ENCODE assay signal across 6 cellular contexts in the genomic region with DNA sequence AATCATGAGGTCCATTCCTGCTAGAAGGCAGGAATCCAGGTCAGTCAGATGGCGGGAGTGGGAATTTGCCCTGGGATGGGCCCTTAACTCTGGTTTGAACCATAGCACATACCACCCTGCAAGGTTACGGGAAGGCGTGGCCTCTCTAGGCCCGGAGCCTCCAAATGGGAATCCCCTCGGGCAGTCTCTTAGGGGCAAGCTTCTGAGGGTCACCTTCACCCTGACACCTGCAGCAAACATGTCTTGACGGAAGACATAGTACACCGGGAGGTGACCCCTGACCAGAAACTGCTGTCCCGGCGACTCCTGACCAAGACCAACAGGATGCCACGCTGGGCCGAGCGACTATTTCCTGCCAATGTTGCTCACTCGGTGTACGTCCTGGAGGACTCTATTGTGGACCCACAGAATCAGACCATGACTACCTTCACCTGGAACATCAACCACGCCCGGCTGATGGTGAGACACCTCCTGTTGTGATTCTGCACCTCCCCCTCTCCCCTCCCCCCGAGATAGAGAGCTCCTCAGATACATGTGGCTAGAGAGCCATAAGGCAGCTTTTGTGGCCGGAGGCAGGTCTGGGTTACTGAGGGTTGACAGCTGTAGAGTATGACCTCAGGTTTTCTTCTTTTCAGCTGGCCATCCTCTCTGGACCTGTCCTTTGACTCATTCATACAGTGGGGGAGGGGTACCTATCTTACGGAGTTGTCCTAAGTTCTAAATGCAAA. TPM values are rescaled to one million over a fixed set of nuclear protein-coding genes. Genes with fewer than 3 reads are reported as not detected.
DNase-seq lines count a peak whose midpoint lies in the region; ATAC-seq and TF ChIP-seq lines count a peak whose summit lies in the region.

No MANE protein-coding gene starts in this region.

- no peak overlapping the region for H2AFZ ChIP-seq in neural cell (ENCODE audit: low read depth, low read length)

- H3F3A ChIP-seq in neural cell (ENCODE audit: insufficient read depth, low read length, poor library complexity, severe bottlenecking), result no peaks in the 10 kb centered on the region

- no peaks in the 10 kb centered on the region for H3K9me2 ChIP-seq in neural cell (ENCODE audit: insufficient read depth, low read length)

- no peak for TF ChIP-seq EP300 in neural cell (conservative IDR thresholded peaks at IDR 0.05; ENCODE audit: poor library complexity, severe bottlenecking)

- H3K9me3 ChIP-seq in neural cell (ENCODE audit: low read length), result no peaks in the 10 kb centered on the region

- peaks cover 16% of the 10 kb centered on the region for H3K79me2 ChIP-seq in neural cell (replicated peaks; ENCODE audit: insufficient read depth, low read length)

- peak; percentile 81 for DNase-seq in LHCN-M2 (ENCODE audit: low read depth)
- no peak for DNase-seq in central memory CD4-positive, alpha-beta T cell
- DNase-seq in caudate nucleus (lab: John Stamatoyannopoulos, UW), result no peak

- H3K27me3 ChIP-seq in neural cell (ENCODE audit: insufficient read depth, low read depth, low read length), result no peaks in the 10 kb centered on the region

- H3K27ac ChIP-seq in angular gyrus (ENCODE audit: low read depth, low read length) (peak overlapping the region; percentile 42), neural cell (ENCODE audit: low read length) (peak overlapping the region; percentile 39), caudate nucleus (ENCODE audit: low read depth, low read length) (no peak overlapping the region)

- no peak for TF ChIP-seq CTCF in neural cell (IDR thresholded peaks at IDR 0.05; ENCODE audit: poor library complexity, severe bottlenecking)

- H3K9ac ChIP-seq in neural cell (ENCODE audit: low read length), result peak overlapping the region; percentile 91

- no peaks in the 10 kb centered on the region for H3K36me3 ChIP-seq in neural cell (ENCODE audit: insufficient read depth, low read length)

- peak overlapping the region; percentile 93 for H3K4me2 ChIP-seq in neural cell (ENCODE audit: low read length)

- H3K4me3 ChIP-seq in neural cell (ENCODE audit: low read length), result peak overlapping the region; percentile 100

- no peak for ATAC-seq in HG02885 (IDR thresholded peaks at IDR 0.05; ENCODE audit: poor library complexity, unreplicated experiment)

- no peaks in the 10 kb centered on the region for H4K20me1 ChIP-seq in neural cell (ENCODE audit: insufficient read depth)

- no peak for TF ChIP-seq RAD21 in neural cell (conservative IDR thresholded peaks at IDR 0.05)

TF ChIP-seq in neural cell, 6 proteins besides CTCF, POLR2A, EP300 and RAD21:
- no peak for TF ChIP-seq SMC3 (conservative IDR thresholded peaks at IDR 0.05; ENCODE audit: poor library complexity)
- no peak for TF ChIP-seq TAF1 (IDR thresholded peaks at IDR 0.05; ENCODE audit: low read depth)
- TF ChIP-seq EZH2 (IDR thresholded peaks at IDR 0.05; ENCODE audit: borderline replicate concordance, insufficient read depth, low read length, poor library complexity, severe bottlenecking), result no peak
- no peak for TF ChIP-seq REST (IDR thresholded peaks at IDR 0.05; ENCODE audit: borderline replicate concordance)
- TF ChIP-seq MXI1 (conservative IDR thresholded peaks at IDR 0.05; ENCODE audit: poor library complexity, severe bottlenecking), result no peak
- no peak for TF ChIP-seq POLR2AphosphoS5 (IDR thresholded peaks at IDR 0.05)

RNA-seq across cellular contexts. Expression of gene PRELID1, which starts 1.0 kb away (rescaled TPM):
- total RNA-seq in LHCN-M2 (2014; rRNA removed), result 245 and 247 TPM in 2 replicates
- polyA plus RNA-seq in LHCN-M2 (2012), result 239 TPM
- polyA plus RNA-seq in neural cell, result 133 and 163 TPM in 2 replicates
- polyA minus RNA-seq in neural cell, result 49.9 and 56.0 TPM in 2 replicates

RNA-seq across cellular contexts. Expression of gene RAB24, which starts 1.0 kb away (rescaled TPM):
- total RNA-seq in LHCN-M2 (2014; rRNA removed), result 25.3 and 32.4 TPM in 2 replicates
- 30.5 TPM for polyA plus RNA-seq in LHCN-M2 (2012)
- polyA plus RNA-seq in neural cell, result 79.0 and 96.8 TPM in 2 replicates
- polyA minus RNA-seq in neural cell, result 19.1 and 21.2 TPM in 2 replicates

RNA-seq across cellular contexts. Expression of gene MXD3, which starts 7.1 kb away (rescaled TPM):
- total RNA-seq in LHCN-M2 (2014; rRNA removed), result 43.1 and 87.9 TPM in 2 replicates
- polyA plus RNA-seq in LHCN-M2 (2012), result 15.9 TPM
- polyA plus RNA-seq in neural cell, result 6.8 and 9.3 TPM in 2 replicates
- polyA minus RNA-seq in neural cell, result 1.9 and 2.8 TPM in 2 replicates

RNA-seq across cellular contexts. Expression of gene LMAN2, which starts 46.9 kb away (rescaled TPM):
- 258 and 369 TPM in 2 replicates for total RNA-seq in LHCN-M2 (2014; rRNA removed)
- polyA plus RNA-seq in LHCN-M2 (2012), result 216 TPM
- 155 and 156 TPM in 2 replicates for polyA plus RNA-seq in neural cell
- polyA minus RNA-seq in neural cell, result 108 and 132 TPM in 2 replicates

RNA-seq across cellular contexts. Expression of gene RGS14, which starts 53.2 kb away (rescaled TPM):
- 0.23 and 0.51 TPM in 2 replicates for total RNA-seq in LHCN-M2 (2014; rRNA removed)
- polyA plus RNA-seq in LHCN-M2 (2012), result 0.43 TPM
- polyA plus RNA-seq in neural cell, result 23.4 and 32.3 TPM in 2 replicates
- polyA minus RNA-seq in neural cell, result 3.9 and 7.9 TPM in 2 replicates
